In the genomic region with DNA sequence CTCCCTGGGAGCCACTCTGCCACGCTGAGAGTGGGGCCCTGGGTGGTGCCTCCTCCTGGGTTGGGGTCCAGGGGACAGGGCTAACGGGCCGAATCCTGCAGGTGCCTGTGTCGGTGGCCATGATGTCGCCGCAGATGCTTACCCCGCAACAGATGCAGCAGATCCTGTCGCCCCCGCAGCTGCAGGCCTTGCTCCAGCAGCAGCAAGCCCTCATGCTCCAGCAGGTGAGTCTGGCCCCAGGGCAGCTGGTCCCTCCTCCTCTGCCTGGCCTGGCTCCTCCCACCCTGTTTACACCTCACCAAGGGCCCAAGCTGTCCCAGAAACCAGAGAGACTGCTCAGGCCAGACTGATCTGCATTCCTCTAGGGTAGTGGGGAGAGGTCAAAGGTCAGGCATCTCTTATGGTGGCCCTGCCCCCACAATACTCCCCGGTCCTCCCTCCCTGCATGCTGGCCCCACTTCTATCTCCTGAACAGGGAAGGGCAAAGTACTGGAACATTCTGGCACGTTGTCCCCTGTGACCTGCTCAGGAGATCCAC, we compare ENCODE assay signal across 1 cellular context.
TF ChIP-seq lines count a peak whose summit lies in the region.

No MANE protein-coding gene starts in this region.

TF ChIP-seq in HepG2, 621 proteins besides CTCF, POLR2A, EP300 and RAD21 (continued from another document):
- no peak for TF ChIP-seq ZNF639 (CRISPR knock-in tag; conservative IDR thresholded peaks at IDR 0.05)
- no peak for TF ChIP-seq MLX (CRISPR knock-in tag; IDR thresholded peaks at IDR 0.05)
